In the genomic region with DNA sequence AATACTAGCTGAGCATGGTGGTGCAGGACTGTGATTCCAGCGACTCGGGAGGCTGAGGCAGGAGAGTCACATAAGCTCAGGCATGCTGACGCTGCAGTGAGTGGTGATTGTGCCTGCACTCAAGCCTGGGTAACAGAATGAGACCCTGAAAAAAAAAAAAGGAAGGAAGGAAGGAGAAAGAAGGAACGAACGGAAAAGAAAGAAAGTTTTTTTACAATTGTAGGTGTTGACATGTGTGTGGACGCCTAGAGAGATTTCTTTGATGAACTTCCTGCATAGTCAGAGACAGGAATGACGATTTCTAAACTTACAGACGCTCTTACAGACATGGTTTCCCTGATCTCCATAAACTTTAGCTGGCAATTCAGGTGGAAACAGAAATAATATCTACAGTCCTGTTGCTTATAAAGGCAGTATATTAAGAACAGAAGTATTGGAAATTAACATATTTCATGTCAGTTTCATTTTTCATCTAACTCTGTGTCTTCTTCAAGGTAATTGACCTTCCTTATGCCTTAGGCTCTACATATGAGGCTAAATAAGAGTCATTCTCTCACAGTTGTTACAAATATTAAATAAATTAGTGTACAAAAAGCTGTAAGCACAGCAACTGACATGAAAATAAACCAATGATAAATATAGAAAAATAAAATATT, we compare ENCODE assay signal across 10 cellular contexts. TPM values are rescaled to one million over a fixed set of nuclear protein-coding genes. Genes with fewer than 3 reads are reported as not detected.
DNase-seq lines count a peak whose midpoint lies in the region; ATAC-seq and TF ChIP-seq lines count a peak whose summit lies in the region.
"Had no signal": no experiment of that assay in that cellular context is flagged by ENCODE, and none has a peak within 500 bp of the region (broad histone marks: within the 10 kb centered on the region; RNA-seq: fewer than 3 reads in every experiment).

No MANE protein-coding gene starts in this region.

- peak; percentile 29 for DNase-seq in activated naive CD4-positive, alpha-beta T cell treated with Interleukin-2 at 50 U/mL for 16 hours
- DNase-seq in activated naive CD4-positive, alpha-beta T cell (lab: John Stamatoyannopoulos, UW): no peak
- peak; percentile 24 for DNase-seq in NAMALWA (ENCODE audit: low spot score)
- no peak for DNase-seq in caudate nucleus (lab: John Stamatoyannopoulos, UW)
- no peak for DNase-seq in SJCRH30
- no peak for DNase-seq in coronary artery (ENCODE audit: low spot score)
- DNase-seq: NCI-H1694 had no signal

- H3K27ac ChIP-seq in caudate nucleus (ENCODE audit: low read depth, low read length) (peak overlapping the region; percentile 8), SJCRH30 (no peak overlapping the region), coronary artery (no peak overlapping the region)
- H3K27ac ChIP-seq: C4-2B had no signal

- H3K9me3 Mint-ChIP-seq in stimulated activated naive CD8-positive, alpha-beta T cell treated with anti-CD3 and anti-CD28 coated beads, Interleukin-15, Interleukin-2, amounts not matched to agents 100 ng/mL and 50 ng/mL, for 24 hours: peaks cover 3% of the 10 kb centered on the region

- H3K27me3 ChIP-seq in SJCRH30: no peaks in the 10 kb centered on the region

- no peak for ATAC-seq in GM19455 (IDR thresholded peaks at IDR 0.05; ENCODE audit: unreplicated experiment)

- H3K4me3 ChIP-seq in SJCRH30 (no peak overlapping the region), coronary artery (no peak overlapping the region)

- peak overlapping the region; percentile 97 for H3K27ac Mint-ChIP-seq in stimulated activated naive CD8-positive, alpha-beta T cell treated with anti-CD3 and anti-CD28 coated beads, Interleukin-15, Interleukin-2, amounts not matched to agents 100 ng/mL and 50 ng/mL, for 24 hours

- H3K4me3 Mint-ChIP-seq in stimulated activated naive CD8-positive, alpha-beta T cell treated with anti-CD3 and anti-CD28 coated beads, Interleukin-15, Interleukin-2, amounts not matched to agents 100 ng/mL and 50 ng/mL, for 24 hours: peak overlapping the region; percentile 88

- no peak for TF ChIP-seq CTCF in coronary artery (IDR thresholded peaks at IDR 0.05)

- H3K4me1 Mint-ChIP-seq in stimulated activated naive CD8-positive, alpha-beta T cell treated with anti-CD3 and anti-CD28 coated beads, Interleukin-15, Interleukin-2, amounts not matched to agents 100 ng/mL and 50 ng/mL, for 24 hours (ENCODE audit: low read depth): peaks cover 75% of the 10 kb centered on the region

- peaks cover 32% of the 10 kb centered on the region for H3K36me3 Mint-ChIP-seq in stimulated activated naive CD8-positive, alpha-beta T cell treated with anti-CD3 and anti-CD28 coated beads, Interleukin-15, Interleukin-2, amounts not matched to agents 100 ng/mL and 50 ng/mL, for 24 hours (ENCODE audit: low read depth)

- no peaks in the 10 kb centered on the region for H3K27me3 Mint-ChIP-seq in stimulated activated naive CD8-positive, alpha-beta T cell treated with anti-CD3 and anti-CD28 coated beads, Interleukin-15, Interleukin-2, amounts not matched to agents 100 ng/mL and 50 ng/mL, for 24 hours

- H3K9me3 ChIP-seq in SJCRH30 (replicated peaks): no peaks in the 10 kb centered on the region; the same call in 1 of the 2 replicates

- H3K36me3 ChIP-seq in SJCRH30: no peaks in the 10 kb centered on the region

- no peaks in the 10 kb centered on the region for H3K4me1 ChIP-seq in SJCRH30

RNA-seq across cellular contexts. Expression of a gene that starts 4.1 kb away (rescaled TPM):
- total RNA-seq in SJCRH30 (2014; rRNA removed; shearing (Covaris generic)): 0.12 and 0.13 TPM in 2 replicates

Comparison
In these comparisons a context has a peak if more than half of its experiments do, and no peak if none do; other contexts are left out.
1. DNase-seq: peak in activated naive CD4-positive, alpha-beta T cell treated with Interleukin-2 at 50 U/mL for 16 hours (single experiment) and NAMALWA (single experiment); none in activated naive CD4-positive, alpha-beta T cell (0 of 4), caudate nucleus (0 of 61), SJCRH30 (0 of 2) and coronary artery (single experiment).